In the genomic region with DNA sequence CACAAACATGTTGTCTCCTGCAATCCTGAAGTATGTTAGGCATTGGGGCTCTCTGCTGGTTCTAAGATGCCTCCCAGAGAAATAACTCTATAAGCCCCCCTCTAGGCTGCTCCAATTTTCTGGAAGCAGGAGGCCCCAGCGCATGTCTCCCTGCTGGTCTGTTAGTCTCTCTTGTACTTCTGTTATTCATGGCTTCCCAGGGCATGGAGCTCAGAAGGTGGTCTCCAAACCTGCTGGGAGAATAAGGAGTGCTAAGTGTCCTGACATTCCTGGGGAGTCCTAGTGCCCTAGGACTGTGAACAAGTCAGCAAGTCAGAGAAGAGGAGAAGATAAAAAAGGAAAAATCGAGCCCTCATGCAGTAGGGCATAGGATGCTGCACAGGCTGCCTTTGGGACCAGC, we compare ENCODE assay signal across 14 cellular contexts.
"Had no signal": no experiment of that assay in that cellular context is flagged by ENCODE, and none has a peak within 500 bp of the region (broad histone marks: within the 10 kb centered on the region; RNA-seq: fewer than 3 reads in every experiment).

No MANE protein-coding gene starts in this region.

- H3K4me3 Mint-ChIP-seq: activated CD8-positive, alpha-beta T cell treated with anti-CD3 and anti-CD28 coated beads for 36 hours; activated naive CD4-positive, alpha-beta T cell treated with anti-CD3 and anti-CD28 coated beads, Interleukin-2, amount 50 U/mL, for 24 hours; activated naive CD8-positive, alpha-beta T cell treated with anti-CD3 and anti-CD28 coated beads, Interleukin-2, amount 50 U/mL, for 24 hours; activated T-cell treated with anti-CD3 and anti-CD28 coated beads, Interleukin-2, amount 50 U/mL, for 4 hours; activated T-helper 17 cell treated with anti-CD3 and anti-CD28 coated beads, Interleukin-2, amount 50 U/mL, for 72 hours; nephron progenitor cell; stimulated activated effector memory CD8-positive, alpha-beta T cell treated with anti-CD3 and anti-CD28 coated beads, Interleukin-12 subunit alpha, Interleukin-12 subunit beta, amount 100 ng/mL, for 72 hours; stimulated activated naive CD8-positive, alpha-beta T cell treated with anti-CD3 and anti-CD28 coated beads, Interleukin-15, Interleukin-2, amounts not matched to agents 100 ng/mL and 50 ng/mL, for 24 hours had no signal

- H3K4me3 ChIP-seq: left ventricle myocardium inferior, lung, pancreas, prostate gland, thoracic aorta had no signal

- H3K27me3 Mint-ChIP-seq: activated CD8-positive, alpha-beta T cell treated with anti-CD3 and anti-CD28 coated beads for 36 hours; activated naive CD4-positive, alpha-beta T cell treated with anti-CD3 and anti-CD28 coated beads, Interleukin-2, amount 50 U/mL, for 24 hours; activated naive CD8-positive, alpha-beta T cell treated with anti-CD3 and anti-CD28 coated beads, Interleukin-2, amount 50 U/mL, for 24 hours; activated T-helper 17 cell treated with anti-CD3 and anti-CD28 coated beads, Interleukin-2, amount 50 U/mL, for 72 hours; stimulated activated naive CD8-positive, alpha-beta T cell treated with anti-CD3 and anti-CD28 coated beads, Interleukin-15, Interleukin-2, amounts not matched to agents 100 ng/mL and 50 ng/mL, for 24 hours had no signal

- DNase-seq: cortex of kidney had no signal

- H3K9me3 ChIP-seq: left ventricle myocardium inferior, pancreas, prostate gland, thoracic aorta had no signal

- H3K9me3 Mint-ChIP-seq: activated CD8-positive, alpha-beta T cell treated with anti-CD3 and anti-CD28 coated beads for 36 hours; activated naive CD4-positive, alpha-beta T cell treated with anti-CD3 and anti-CD28 coated beads, Interleukin-2, amount 50 U/mL, for 24 hours; activated naive CD8-positive, alpha-beta T cell treated with anti-CD3 and anti-CD28 coated beads, Interleukin-2, amount 50 U/mL, for 24 hours; activated T-cell treated with anti-CD3 and anti-CD28 coated beads, Interleukin-2, amount 50 U/mL, for 4 hours; activated T-helper 17 cell treated with anti-CD3 and anti-CD28 coated beads, Interleukin-2, amount 50 U/mL, for 72 hours; nephron progenitor cell; stimulated activated effector memory CD8-positive, alpha-beta T cell treated with anti-CD3 and anti-CD28 coated beads, Interleukin-12 subunit alpha, Interleukin-12 subunit beta, amount 100 ng/mL, for 72 hours; stimulated activated naive CD8-positive, alpha-beta T cell treated with anti-CD3 and anti-CD28 coated beads, Interleukin-15, Interleukin-2, amounts not matched to agents 100 ng/mL and 50 ng/mL, for 24 hours had no signal

- H3K36me3 ChIP-seq: left ventricle myocardium inferior, pancreas, prostate gland, thoracic aorta had no signal

- H3K27ac ChIP-seq: left ventricle myocardium inferior, pancreas, prostate gland, thoracic aorta had no signal

- H3K27ac Mint-ChIP-seq: activated CD8-positive, alpha-beta T cell treated with anti-CD3 and anti-CD28 coated beads for 36 hours; activated naive CD4-positive, alpha-beta T cell treated with anti-CD3 and anti-CD28 coated beads, Interleukin-2, amount 50 U/mL, for 24 hours; activated naive CD8-positive, alpha-beta T cell treated with anti-CD3 and anti-CD28 coated beads, Interleukin-2, amount 50 U/mL, for 24 hours; nephron progenitor cell; stimulated activated effector memory CD8-positive, alpha-beta T cell treated with anti-CD3 and anti-CD28 coated beads, Interleukin-12 subunit alpha, Interleukin-12 subunit beta, amount 100 ng/mL, for 72 hours; stimulated activated naive CD8-positive, alpha-beta T cell treated with anti-CD3 and anti-CD28 coated beads, Interleukin-15, Interleukin-2, amounts not matched to agents 100 ng/mL and 50 ng/mL, for 24 hours had no signal

- H3K27me3 ChIP-seq: pancreas had no signal
